In the genomic region with DNA sequence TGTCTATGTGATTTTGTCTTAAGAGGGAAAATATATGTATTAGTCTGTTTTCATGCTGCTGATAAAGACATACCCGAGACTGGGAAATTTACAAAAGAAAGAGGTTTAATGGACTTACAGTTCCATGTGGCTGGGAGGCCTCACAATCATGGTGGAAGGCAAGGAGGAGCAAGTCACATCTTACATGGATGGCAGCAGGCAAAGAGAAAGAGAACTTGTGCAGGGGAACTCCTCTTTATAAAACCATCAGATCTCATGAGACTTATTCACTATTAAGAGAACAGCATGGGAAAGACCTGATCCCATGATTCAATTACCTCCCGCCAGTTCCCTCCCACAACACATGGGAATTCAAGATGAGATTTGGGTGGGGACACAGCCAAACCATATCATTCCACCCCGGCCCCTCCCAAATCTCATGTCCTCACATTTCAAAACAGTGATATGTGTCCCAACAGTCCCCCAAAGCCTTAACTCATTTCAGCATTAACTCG, we compare ENCODE assay signal across 5 cellular contexts. TPM values are rescaled to one million over a fixed set of nuclear protein-coding genes. Genes with fewer than 3 reads are reported as not detected.
"Had no signal": no experiment of that assay in that cellular context is flagged by ENCODE, and none has a peak within 500 bp of the region (broad histone marks: within the 10 kb centered on the region; RNA-seq: fewer than 3 reads in every experiment).

No MANE protein-coding gene starts in this region.

RNA-seq across cellular contexts. Expression of gene FAM9C, which starts 16.8 kb away (rescaled TPM):
- total RNA-seq: LHCN-M2, MCF 10A, NCI-H460, OCI-LY7, SK-MEL-5 had no signal
